ENCODE assay signal across 23 cellular contexts in the genomic region with DNA sequence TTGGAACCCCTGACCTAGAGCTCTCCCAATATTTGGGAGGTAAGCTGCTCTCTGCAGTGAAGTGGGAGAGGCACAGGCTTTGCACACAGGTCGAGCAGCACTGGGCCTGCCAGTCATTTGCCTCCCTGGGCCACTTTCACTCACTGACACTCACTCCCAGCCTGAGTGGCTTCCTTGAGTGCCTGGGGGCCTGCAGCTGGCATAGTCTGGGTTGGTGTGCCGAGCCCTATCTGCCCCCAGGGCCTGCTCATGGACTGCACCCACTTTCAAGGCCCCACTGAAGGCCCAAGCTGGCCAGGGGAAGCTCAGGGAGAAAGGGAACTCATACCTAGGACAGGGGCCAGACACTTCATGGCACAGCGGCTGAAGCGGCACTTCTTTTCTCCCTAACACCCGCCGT. TPM values are rescaled to one million over a fixed set of nuclear protein-coding genes. Genes with fewer than 3 reads are reported as not detected.
DNase-seq lines count a peak whose midpoint lies in the region; ATAC-seq lines count a peak whose summit lies in the region.
"Had no signal": no experiment of that assay in that cellular context is flagged by ENCODE, and none has a peak within 500 bp of the region (broad histone marks: within the 10 kb centered on the region; RNA-seq: fewer than 3 reads in every experiment).

No MANE protein-coding gene starts in this region.

- H3K36me3 Mint-ChIP-seq in activated T-helper 17 cell treated with anti-CD3 and anti-CD28 coated beads, Interleukin-2, amount 50 U/mL, for 72 hours (ENCODE audit: low read depth): no peaks in the 10 kb centered on the region

- no peak overlapping the region for H3K4me3 ChIP-seq in mesendoderm (ENCODE audit: low read length)
- H3K4me3 ChIP-seq: K562 had no signal

- peak; percentile 18 for DNase-seq in NCI-H146 (lab: John Stamatoyannopoulos, UW)
- no peak for DNase-seq in NCI-H146 treated with DMSO at 0.1 percent for 48 hours (lab: John Stamatoyannopoulos, UW; ENCODE audit: unreplicated experiment)
- peak; percentile 57 for DNase-seq in ELF-1 (ENCODE audit: low read depth, low spot score)
- DNase-seq in mesendoderm: no peak
- no peak for DNase-seq in NCI-H1930 (lab: John Stamatoyannopoulos, UW)
- no peak for DNase-seq in NCI-H2227 treated with DMSO at 0.1 percent for 48 hours (lab: John Stamatoyannopoulos, UW)
- DNase-seq in GM03348 (ENCODE audit: low spot score): no peak
- DNase-seq: DMS 273 treated with DMSO at 0.1 percent for 48 hours, DND-41, HFFc6, NCI-H1105, NCI-H1694 treated with DMSO at 0.1 percent for 48 hours, NCI-H226, NCI-H524, PC-3, RPMI8226, SIG-M5 had no signal

- H3K4ac ChIP-seq in mesendoderm (ENCODE audit: low read depth, low read length): no peak overlapping the region

- no peak overlapping the region for H2BK120ac ChIP-seq in mesendoderm (ENCODE audit: low read depth, low read length)

- no peaks in the 10 kb centered on the region for H3K79me2 ChIP-seq in mesendoderm (ENCODE audit: control insufficient read depth, insufficient read depth, low read length)

- H3K9ac ChIP-seq in mesendoderm (ENCODE audit: low read length): no peak overlapping the region

- no peak for ATAC-seq in activated T-helper 17 cell treated with anti-CD3 and anti-CD28 coated beads, Interleukin-2, amount 50 U/mL, for 72 hours (replicated peaks)
- ATAC-seq: PC-3, SK-N-SH treated with all-trans-retinoic acid at 6 μM for 48 hours had no signal

- no peak overlapping the region for H3K23ac ChIP-seq in mesendoderm (ENCODE audit: low read length)

- no peak overlapping the region for H3K18ac ChIP-seq in mesendoderm (ENCODE audit: low read length)

- no peaks in the 10 kb centered on the region for H3K79me1 ChIP-seq in mesendoderm (ENCODE audit: low read length)

- no peak overlapping the region for H2AK5ac ChIP-seq in mesendoderm (ENCODE audit: low read length)

- WGBS in mesendoderm (ENCODE audit: extremely low coverage, insufficient coverage, low lambda C conversion rate): no CpG with 5 or more reads among the region's 6 CpGs

- H4K8ac ChIP-seq in mesendoderm (ENCODE audit: low read depth, low read length): no peak overlapping the region

- no peak overlapping the region for H3K4me2 ChIP-seq in mesendoderm (ENCODE audit: low read length)

- no peak overlapping the region for H2BK5ac ChIP-seq in mesendoderm (ENCODE audit: low read length)

- H4K5ac ChIP-seq in mesendoderm (ENCODE audit: low read length): no peak overlapping the region

- no peak overlapping the region for H3K27ac ChIP-seq in mesendoderm (ENCODE audit: low read depth, low read length)
- H3K27ac ChIP-seq: 22Rv1 had no signal

- H3K4me1 ChIP-seq in mesendoderm (ENCODE audit: control insufficient read depth, low read depth, low read length): no peaks in the 10 kb centered on the region

- H2BK15ac ChIP-seq in mesendoderm (replicated peaks; ENCODE audit: low read depth): no peak overlapping the region

- peak overlapping the region; percentile 17 for H3K27ac Mint-ChIP-seq in activated T-helper 17 cell treated with anti-CD3 and anti-CD28 coated beads, Interleukin-2, amount 50 U/mL, for 72 hours
- H3K27ac Mint-ChIP-seq: HFFc6 had no signal

- H3K27me3 ChIP-seq in mesendoderm (ENCODE audit: insufficient read depth, low read length, poor library complexity): no peaks in the 10 kb centered on the region

- no peaks in the 10 kb centered on the region for H3K4me1 Mint-ChIP-seq in activated T-helper 17 cell treated with anti-CD3 and anti-CD28 coated beads, Interleukin-2, amount 50 U/mL, for 72 hours

- no peaks in the 10 kb centered on the region for H3K27me3 Mint-ChIP-seq in activated T-helper 17 cell treated with anti-CD3 and anti-CD28 coated beads, Interleukin-2, amount 50 U/mL, for 72 hours

- H3K4me3 Mint-ChIP-seq in activated T-helper 17 cell treated with anti-CD3 and anti-CD28 coated beads, Interleukin-2, amount 50 U/mL, for 72 hours: no peak overlapping the region
- H3K4me3 Mint-ChIP-seq: HFFc6 had no signal

- no peaks in the 10 kb centered on the region for H3K9me3 Mint-ChIP-seq in activated T-helper 17 cell treated with anti-CD3 and anti-CD28 coated beads, Interleukin-2, amount 50 U/mL, for 72 hours
- H3K9me3 Mint-ChIP-seq: HFFc6 had no signal

- no peaks in the 10 kb centered on the region for H3K36me3 ChIP-seq in mesendoderm (ENCODE audit: control insufficient read depth, insufficient read depth, low read length)

- peak overlapping the region; percentile 10 for H3K56ac ChIP-seq in mesendoderm (ENCODE audit: low read length)

RNA-seq across cellular contexts. Expression of a gene that starts 12.9 kb away (rescaled TPM):
- total RNA-seq in activated T-helper 17 cell treated with anti-CD3 and anti-CD28 coated beads, Interleukin-2, amount 50 U/mL, for 72 hours: 100 to 1,000 TPM; 119 to 177 TPM
- polyA plus RNA-seq in mesendoderm (2013, experiment 1 of 2): 71.6 TPM
- 76.3 TPM for polyA plus RNA-seq in mesendoderm (2013, experiment 2 of 2)

RNA-seq across cellular contexts. Expression of a gene that starts 33.2 kb away (rescaled TPM):
- not detected for total RNA-seq in activated T-helper 17 cell treated with anti-CD3 and anti-CD28 coated beads, Interleukin-2, amount 50 U/mL, for 72 hours
- 0.45 TPM for polyA plus RNA-seq in mesendoderm (2013, experiment 1 of 2)
- polyA plus RNA-seq in mesendoderm (2013, experiment 2 of 2): 0.32 TPM
- total RNA-seq: H4, HFFc6, K562, PC-3 had no signal
- polyA plus RNA-seq: AG04450, K562 had no signal

RNA-seq across cellular contexts. Expression of a gene that starts 35.6 kb away (rescaled TPM):
- 1 to 10 TPM in 1 of 2 donors, under 1 TPM in 1; 0.71 to 1.3 TPM for total RNA-seq in activated T-helper 17 cell treated with anti-CD3 and anti-CD28 coated beads, Interleukin-2, amount 50 U/mL, for 72 hours
- polyA plus RNA-seq in mesendoderm (2013, experiment 1 of 2): 2.1 TPM
- 2.0 TPM for polyA plus RNA-seq in mesendoderm (2013, experiment 2 of 2)

Comparison
In these comparisons a context has a peak if more than half of its experiments do, and no peak if none do; other contexts are left out.
1. DNase-seq: peak in NCI-H146 (single experiment) and ELF-1 (single experiment); none in NCI-H146 treated with DMSO at 0.1 percent for 48 hours (single experiment), mesendoderm (single experiment), NCI-H1930 (0 of 2), NCI-H2227 treated with DMSO at 0.1 percent for 48 hours (single experiment) and GM03348 (single experiment).